Comparison of ENCODE assay signal across 21 cellular contexts in genomic region chr14:105213396-105213795, GRCh38.
"Had no signal": no experiment of that assay in that cellular context is flagged by ENCODE, and none has a peak within 500 bp of the region (broad histone marks: within the 10 kb centered on the region; RNA-seq: fewer than 3 reads in every experiment).

No MANE protein-coding gene starts in this region.

- H3K27me3 ChIP-seq: ascending aorta, breast epithelium, esophagus muscularis mucosa, thyroid gland had no signal

- H3K9me3 ChIP-seq: ascending aorta, breast epithelium, esophagus muscularis mucosa, left ventricle myocardium inferior, thyroid gland had no signal

- H3K4me1 ChIP-seq: ascending aorta, breast epithelium, thyroid gland had no signal

- ATAC-seq: activated T-cell treated with anti-CD3 and anti-CD28 coated beads, Interleukin-2, amount 50 U/mL, for 4 hours; naive thymus-derived CD8-positive, alpha-beta T cell; T-cell had no signal

- H3K27ac ChIP-seq: ascending aorta, breast epithelium, coronary artery, esophagus muscularis mucosa, left ventricle myocardium inferior, thyroid gland had no signal

- H3K4me3 ChIP-seq: ascending aorta, breast epithelium, coronary artery, esophagus muscularis mucosa, left ventricle myocardium inferior, thyroid gland had no signal

- DNase-seq: activated CD4-positive, alpha-beta T cell treated with anti-CD3 and anti-CD28 coated beads, Interleukin-2, amount 10 ng/mL, durations not matched to agents 7 days and 5 days; activated CD4-positive, CD25-positive, alpha-beta regulatory T cell; activated CD8-positive, alpha-beta memory T cell treated with anti-CD3 and anti-CD28 coated beads, Interleukin-2, amount 50 U/mL, for 4 hours; activated effector memory CD4-positive, alpha-beta T cell treated with anti-CD3 and anti-CD28 coated beads, Interleukin-2, amount 50 U/mL, for 16 hours; activated T-cell treated with anti-CD3 and anti-CD28 coated beads, Interleukin-2, amount 50 U/mL, for 4 hours; effector CD4-positive, alpha-beta T cell; immature natural killer cell; kidney glomerular epithelial cell; left ventricle myocardium inferior; mammary epithelial cell; naive thymus-derived CD8-positive, alpha-beta T cell; occipital lobe; posterior cingulate gyrus; stimulated activated CD4-positive, alpha-beta T cell treated with anti-CD3 and anti-CD28 coated beads, Interleukin-2, amount 100 ng/mL, for 24 hours; stimulated activated naive CD4-positive, alpha-beta T cell treated with Interleukin-2 at 50 U/mL for 16 hours; T-cell; thyroid gland had no signal

- H3K36me3 ChIP-seq: breast epithelium had no signal
